ENCODE assay signal across 17 cellular contexts in the genomic region with DNA sequence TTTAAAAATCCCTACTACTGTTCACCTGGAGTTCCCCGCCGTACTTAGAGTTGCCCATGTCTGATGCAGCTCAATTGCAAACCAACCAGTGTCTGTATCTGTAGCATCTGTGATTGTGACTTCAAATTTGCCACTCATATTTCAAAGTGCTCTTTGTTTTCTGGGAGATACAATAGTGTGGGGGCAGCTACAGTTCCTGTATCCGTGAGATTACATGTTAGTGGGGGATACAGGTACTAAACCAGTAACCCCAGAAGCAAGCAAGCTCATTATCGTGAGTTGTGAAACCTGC.
DNase-seq lines count a peak whose midpoint lies in the region; ATAC-seq and TF ChIP-seq lines count a peak whose summit lies in the region.
"Had no signal": no experiment of that assay in that cellular context is flagged by ENCODE, and none has a peak within 500 bp of the region (broad histone marks: within the 10 kb centered on the region; RNA-seq: fewer than 3 reads in every experiment).

No MANE protein-coding gene starts in this region.

- no peak overlapping the region for H3K14ac ChIP-seq in neuronal stem cell (ENCODE audit: low read length)

- H2AK5ac ChIP-seq in neuronal stem cell (ENCODE audit: low read depth, low read length), result no peak overlapping the region

- no peak overlapping the region for H2AFZ ChIP-seq in neuronal stem cell (ENCODE audit: low read length)

- DNase-seq in activated CD8-positive, alpha-beta T cell treated with anti-CD3 and anti-CD28 coated beads for 36 hours, result no peak
- no peak for DNase-seq in activated CD8-positive, alpha-beta T cell treated with anti-CD3 and anti-CD28 coated beads, Interleukin-2, amount 10 ng/mL, durations not matched to agents 7 days and 5 days
- DNase-seq in RWPE1 (ENCODE audit: low spot score) (no peak), glutamatergic neuron (no peak), type B pancreatic cell (ENCODE audit: extremely low spot score, unreplicated experiment) (no peak), NCI-H1930 (lab: John Stamatoyannopoulos, UW) (no peak), neuronal stem cell (ENCODE audit: low spot score) (no peak)
- DNase-seq: GF-D8; MV-4-11; NCI-H1417 treated with DMSO at 0.1 percent for 48 hours; NK-92 treated with Interleukin-12 subunit alpha and Interleukin-12 subunit beta, amount 100 ng/mL, for 24 hours had no signal

- no peak overlapping the region for H3K18ac ChIP-seq in neuronal stem cell (ENCODE audit: low read length)

- H3K36me3 Mint-ChIP-seq in activated CD8-positive, alpha-beta T cell treated with anti-CD3 and anti-CD28 coated beads for 36 hours (ENCODE audit: low read depth), result no peaks in the 10 kb centered on the region
- H3K36me3 Mint-ChIP-seq in activated CD8-positive, alpha-beta T cell treated with anti-CD3 and anti-CD28 coated beads, Interleukin-2, amount 10 ng/mL, durations not matched to agents 7 days and 5 days (ENCODE audit: low read depth), result no peaks in the 10 kb centered on the region
- H3K36me3 Mint-ChIP-seq in glutamatergic neuron (ENCODE audit: unreplicated experiment) (no peaks in the 10 kb centered on the region), type B pancreatic cell (no peaks in the 10 kb centered on the region)
- H3K36me3 Mint-ChIP-seq: CD4-positive, alpha-beta memory T cell had no signal

- H3K9me3 Mint-ChIP-seq in activated CD8-positive, alpha-beta T cell treated with anti-CD3 and anti-CD28 coated beads for 36 hours, result no peaks in the 10 kb centered on the region
- no peaks in the 10 kb centered on the region for H3K9me3 Mint-ChIP-seq in activated CD8-positive, alpha-beta T cell treated with anti-CD3 and anti-CD28 coated beads, Interleukin-2, amount 10 ng/mL, durations not matched to agents 7 days and 5 days (ENCODE audit: insufficient read depth)
- H3K9me3 Mint-ChIP-seq in glutamatergic neuron (ENCODE audit: unreplicated experiment), result peaks cover 6% of the 10 kb centered on the region
- no peaks in the 10 kb centered on the region for H3K9me3 Mint-ChIP-seq in type B pancreatic cell

- H3K27ac ChIP-seq in RWPE1 (no peak overlapping the region), neuronal stem cell (replicated peaks; ENCODE audit: low read length) (no peak overlapping the region)
- H3K27ac ChIP-seq: SJCRH30 had no signal

- H2BK5ac ChIP-seq in neuronal stem cell (ENCODE audit: low read length), result no peak overlapping the region

- H3K27me3 Mint-ChIP-seq in activated CD8-positive, alpha-beta T cell treated with anti-CD3 and anti-CD28 coated beads for 36 hours, result peaks cover 11% of the 10 kb centered on the region
- H3K27me3 Mint-ChIP-seq in activated CD8-positive, alpha-beta T cell treated with anti-CD3 and anti-CD28 coated beads, Interleukin-2, amount 10 ng/mL, durations not matched to agents 7 days and 5 days (ENCODE audit: low read depth), result no peaks in the 10 kb centered on the region
- H3K27me3 Mint-ChIP-seq in glutamatergic neuron (ENCODE audit: unreplicated experiment) (peaks cover 4% of the 10 kb centered on the region), type B pancreatic cell (peaks cover 7% of the 10 kb centered on the region)

- no peaks in the 10 kb centered on the region for H3K27me3 ChIP-seq in neuronal stem cell (ENCODE audit: control insufficient read depth in 3 of 3, insufficient read depth in 3 of 3, low read depth in 1 of 3, low read length in 3 of 3)
- H3K27me3 ChIP-seq: BE2C, SJCRH30 had no signal

- no peak overlapping the region for H3K4me3 Mint-ChIP-seq in activated CD8-positive, alpha-beta T cell treated with anti-CD3 and anti-CD28 coated beads for 36 hours
- H3K4me3 Mint-ChIP-seq in activated CD8-positive, alpha-beta T cell treated with anti-CD3 and anti-CD28 coated beads, Interleukin-2, amount 10 ng/mL, durations not matched to agents 7 days and 5 days, result no peak overlapping the region
- H3K4me3 Mint-ChIP-seq in glutamatergic neuron (ENCODE audit: unreplicated experiment) (no peak overlapping the region), type B pancreatic cell (no peak overlapping the region)
- H3K4me3 Mint-ChIP-seq: CD4-positive, alpha-beta memory T cell; GM23338 had no signal

- H3K79me1 ChIP-seq in neuronal stem cell (ENCODE audit: low read depth, low read length), result no peaks in the 10 kb centered on the region

- no peaks in the 10 kb centered on the region for H3K4me1 ChIP-seq in neuronal stem cell (ENCODE audit: control insufficient read depth in 2 of 2, insufficient read depth in 1 of 2, low read depth in 1 of 2, low read length in 2 of 2)

- intact Hi-C loops in activated CD8-positive, alpha-beta T cell treated with anti-CD3 and anti-CD28 coated beads for 36 hours (cut with micrococcal nuclease), result no loop called here

- H3K23ac ChIP-seq in neuronal stem cell (ENCODE audit: low read depth, low read length, poor library complexity), result no peak overlapping the region

- CTCF ChIA-PET in activated CD8-positive, alpha-beta T cell treated with anti-CD3 and anti-CD28 coated beads for 36 hours (lab: Charles Lee), result interaction anchor here (0.7 to 3.6 kb wide), 26 partner anchors 8 to 526 kb away, joined by 3 to 16 read pairs (median 4); a partner anchor contains a TSS
- CTCF ChIA-PET in activated CD8-positive, alpha-beta T cell treated with anti-CD3 and anti-CD28 coated beads, Interleukin-2, amount 10 ng/mL, durations not matched to agents 7 days and 5 days (lab: Charles Lee), result interaction anchor here (0.8 to 2.9 kb wide), 13 partner anchors 8 to 491 kb away, joined by 3 to 14 read pairs (median 4); a partner anchor contains a TSS
- CTCF ChIA-PET in RWPE1 (lab: Yijun Ruan, JAX), result interaction anchor here (0.5 to 1.7 kb wide), 14 partner anchors 9 to 1198 kb away, joined by 3 to 8 read pairs (median 4); no protein-coding TSS in a partner anchor

- H3K4me3 ChIP-seq in neuronal stem cell (ENCODE audit: low read length in 2 of 2), result no peak overlapping the region
- H3K4me3 ChIP-seq: GM23338, K562, SJCRH30 had no signal

- H4K8ac ChIP-seq in neuronal stem cell (ENCODE audit: low read depth, low read length), result no peak overlapping the region

- TF ChIP-seq CTCF in activated CD8-positive, alpha-beta T cell treated with anti-CD3 and anti-CD28 coated beads for 36 hours (IDR thresholded peaks at IDR 0.05), result peak; percentile 19
- peak; percentile 55 for TF ChIP-seq CTCF in RWPE1 (conservative IDR thresholded peaks at IDR 0.05; ENCODE audit: low read depth)
- TF ChIP-seq CTCF in glutamatergic neuron (IDR thresholded peaks at IDR 0.05; ENCODE audit: partially characterized antibody, unreplicated experiment), result peak; percentile 37
- peak; percentile 44 for TF ChIP-seq CTCF in type B pancreatic cell (conservative IDR thresholded peaks at IDR 0.05)

- no peak overlapping the region for H2BK12ac ChIP-seq in neuronal stem cell (ENCODE audit: low read length)

- H2BK15ac ChIP-seq in neuronal stem cell (ENCODE audit: low read length), result no peak overlapping the region

- H3K9me3 ChIP-seq in neuronal stem cell (replicated peaks in 1 of 2; ENCODE audit: control insufficient read depth in 2 of 2, insufficient read depth in 1 of 2, low read depth in 1 of 2, low read length in 2 of 2), result no peaks in the 10 kb centered on the region
- H3K9me3 ChIP-seq: BE2C, SJCRH30 had no signal

- no peak for ATAC-seq in activated CD8-positive, alpha-beta T cell treated with anti-CD3 and anti-CD28 coated beads for 36 hours
- no peak for ATAC-seq in activated CD8-positive, alpha-beta T cell treated with anti-CD3 and anti-CD28 coated beads, Interleukin-2, amount 10 ng/mL, durations not matched to agents 7 days and 5 days
- ATAC-seq in GM21447 (IDR thresholded peaks at IDR 0.05; ENCODE audit: unreplicated experiment), result no peak

- H2BK120ac ChIP-seq in neuronal stem cell (ENCODE audit: low read depth, low read length), result no peak overlapping the region

- H3K4me1 Mint-ChIP-seq in activated CD8-positive, alpha-beta T cell treated with anti-CD3 and anti-CD28 coated beads for 36 hours (ENCODE audit: low read depth), result no peaks in the 10 kb centered on the region
- no peaks in the 10 kb centered on the region for H3K4me1 Mint-ChIP-seq in activated CD8-positive, alpha-beta T cell treated with anti-CD3 and anti-CD28 coated beads, Interleukin-2, amount 10 ng/mL, durations not matched to agents 7 days and 5 days (ENCODE audit: low read depth)
- H3K4me1 Mint-ChIP-seq in glutamatergic neuron (ENCODE audit: low read depth, unreplicated experiment) (peaks cover 3% of the 10 kb centered on the region), type B pancreatic cell (ENCODE audit: unreplicated experiment) (peaks cover 4% of the 10 kb centered on the region)
- H3K4me1 Mint-ChIP-seq: CD4-positive, alpha-beta memory T cell; GM23338 had no signal

- H3K27ac Mint-ChIP-seq in activated CD8-positive, alpha-beta T cell treated with anti-CD3 and anti-CD28 coated beads for 36 hours, result no peak overlapping the region
- no peak overlapping the region for H3K27ac Mint-ChIP-seq in activated CD8-positive, alpha-beta T cell treated with anti-CD3 and anti-CD28 coated beads, Interleukin-2, amount 10 ng/mL, durations not matched to agents 7 days and 5 days
- H3K27ac Mint-ChIP-seq in glutamatergic neuron (ENCODE audit: unreplicated experiment) (no peak overlapping the region), type B pancreatic cell (no peak overlapping the region)
- H3K27ac Mint-ChIP-seq: GM23338 had no signal

- no peak overlapping the region for H3K4ac ChIP-seq in neuronal stem cell (ENCODE audit: low read length)

- POLR2A ChIA-PET in activated CD8-positive, alpha-beta T cell treated with anti-CD3 and anti-CD28 coated beads for 36 hours (lab: Charles Lee), result no interaction called here
- POLR2A ChIA-PET in activated CD8-positive, alpha-beta T cell treated with anti-CD3 and anti-CD28 coated beads, Interleukin-2, amount 10 ng/mL, durations not matched to agents 7 days and 5 days (lab: Charles Lee), result interaction anchor here (0.7 to 1.4 kb wide), 2 partner anchors 465 to 466 kb away, joined by 3 read pairs; no protein-coding TSS in a partner anchor
- POLR2A ChIA-PET in RWPE1 (lab: Yijun Ruan, JAX; ENCODE audit: low non-redundant PET), result no interaction called here

- H3K9ac ChIP-seq in neuronal stem cell (ENCODE audit: low read depth, low read length, poor library complexity), result no peak overlapping the region

- no peaks in the 10 kb centered on the region for H3K36me3 ChIP-seq in neuronal stem cell (replicated peaks in 1 of 2; ENCODE audit: control insufficient read depth in 2 of 2, insufficient read depth in 2 of 2, low read length in 2 of 2)
- H3K36me3 ChIP-seq: BE2C, SJCRH30 had no signal

- WGBS in neuronal stem cell (ENCODE audit: extremely low coverage in 2 of 2, insufficient read length in 2 of 2, insufficient replicate concordance in 1 of 2), 2 donors, result no CpG with 5 or more reads among the region's 4 CpGs

- no peak overlapping the region for H3K4me2 ChIP-seq in neuronal stem cell (ENCODE audit: insufficient read depth, low read length, poor library complexity, severe bottlenecking)
- H3K4me2 ChIP-seq: GM23338 had no signal

- H4K91ac ChIP-seq in neuronal stem cell (ENCODE audit: low read depth, low read length, poor library complexity), result no peak overlapping the region
